ENCODE assay signal across 28 cellular contexts in genomic region chr5:175219256-175219835, GRCh38.
"Had no signal": no experiment of that assay in that cellular context is flagged by ENCODE, and none has a peak within 500 bp of the region (broad histone marks: within the 10 kb centered on the region; RNA-seq: fewer than 3 reads in every experiment).

No MANE protein-coding gene starts in this region.

- H3K27me3 ChIP-seq: brain microvascular endothelial cell, ovary, stomach, thyroid gland, upper lobe of left lung had no signal

- DNase-seq: activated B cell treated with CpG ODN at 0.5 μM for 24 hours; activated CD4-positive, alpha-beta T cell treated with anti-CD3 and anti-CD28 coated beads, Interleukin-2, amount 50 U/mL, for 1 hour; activated CD8-positive, alpha-beta T cell treated with anti-CD3 and anti-CD28 coated beads for 36 hours; activated naive CD8-positive, alpha-beta T cell treated with anti-CD3 and anti-CD28 coated beads, Interleukin-2, amount 50 U/mL, for 24 hours; activated T-cell treated with anti-CD3 and anti-CD28 coated beads, Interleukin-2, amount 50 U/mL, for 48 hours; brain microvascular endothelial cell; cortex of kidney; effector memory CD8-positive, alpha-beta T cell; erythroblast; foreskin melanocyte; heart right ventricle; left ventricle myocardium inferior; mesendoderm; mucosa of descending colon; ovary; retina; small intestine; stimulated activated CD4-positive, alpha-beta T cell treated with anti-CD3 and anti-CD28 coated beads, Interleukin-1b, Interleukin-23, amount 100 ng/mL, for 48 hours; stimulated activated CD4-positive, alpha-beta T cell treated with anti-CD3 and anti-CD28 coated beads, Interleukin-4, amount 100 ng/mL, for 4 hours; stimulated activated CD8-positive, alpha-beta memory T cell treated with anti-CD3 and anti-CD28 coated beads, Interleukin-4, amount 100 ng/mL, for 48 hours; stomach; T-helper 2 cell; thyroid gland had no signal

- H3K9me3 ChIP-seq: heart right ventricle, left ventricle myocardium inferior, mucosa of descending colon, ovary, prostate gland, stomach, thyroid gland, upper lobe of left lung had no signal

- ATAC-seq: activated CD8-positive, alpha-beta T cell treated with anti-CD3 and anti-CD28 coated beads for 36 hours; activated naive CD8-positive, alpha-beta T cell treated with anti-CD3 and anti-CD28 coated beads, Interleukin-2, amount 50 U/mL, for 24 hours; effector memory CD8-positive, alpha-beta T cell; heart right ventricle; mucosa of descending colon; sciatic nerve; stimulated activated memory B cell treated with anti-CD40 and anti-IgM and Interleukin-4, amounts not matched to agents 10 μg/mL and 1 μg/mL and 100 μg/mL, for 72 hours had no signal

- H3K36me3 ChIP-seq: brain microvascular endothelial cell, heart right ventricle, left ventricle myocardium inferior, ovary, prostate gland, stomach, thyroid gland, upper lobe of left lung had no signal

- H3K27ac ChIP-seq: brain microvascular endothelial cell, heart right ventricle, left ventricle myocardium inferior, ovary, prostate gland, stomach, thyroid gland, upper lobe of left lung had no signal

- H3K4me3 ChIP-seq: heart right ventricle, left ventricle myocardium inferior, lung, mucosa of descending colon, ovary, prostate gland, stomach, thyroid gland, upper lobe of left lung had no signal

- H3K4me1 ChIP-seq: left ventricle myocardium inferior, prostate gland, thyroid gland had no signal
